ENCODE assay signal across 28 cellular contexts in genomic region chr7:39017369-39017768, GRCh38. TPM values are rescaled to one million over a fixed set of nuclear protein-coding genes. Genes with fewer than 3 reads are reported as not detected.
"Had no signal": no experiment of that assay in that cellular context is flagged by ENCODE, and none has a peak within 500 bp of the region (broad histone marks: within the 10 kb centered on the region; RNA-seq: fewer than 3 reads in every experiment).

No MANE protein-coding gene starts in this region.

- H3K4me1 ChIP-seq: parathyroid adenoma, stomach, suprapubic skin, tibial nerve had no signal

- H3K4me1 Mint-ChIP-seq: activated naive CD8-positive, alpha-beta T cell treated with anti-CD3 and anti-CD28 coated beads, Interleukin-2, amount 10 ng/mL, durations not matched to agents 7 days and 5 days; memory B cell; nephron progenitor cell; T-cell had no signal

- H3K4me3 ChIP-seq: body of pancreas, mucosa of descending colon, stomach, suprapubic skin, tibial nerve had no signal

- H3K27me3 Mint-ChIP-seq: activated naive CD8-positive, alpha-beta T cell treated with anti-CD3 and anti-CD28 coated beads, Interleukin-2, amount 10 ng/mL, durations not matched to agents 7 days and 5 days; T-cell had no signal

- H3K27ac ChIP-seq: body of pancreas, parathyroid adenoma, stomach, suprapubic skin, tibial nerve had no signal

- H3K79me2 ChIP-seq: parathyroid adenoma had no signal

- H3K27me3 ChIP-seq: body of pancreas, stomach, suprapubic skin, tibial nerve had no signal

- DNase-seq: activated CD4-positive, alpha-beta T cell treated with anti-CD3 and anti-CD28 coated beads, Interleukin-2, amount 50 U/mL, for 4 hours; activated effector memory CD4-positive, alpha-beta T cell treated with Interleukin-2 at 50 U/mL for 16 hours; activated naive CD4-positive, alpha-beta T cell treated with anti-CD3 and anti-CD28 coated beads for 36 hours; activated naive CD8-positive, alpha-beta T cell treated with anti-CD3 and anti-CD28 coated beads, Interleukin-2, amount 10 ng/mL, durations not matched to agents 7 days and 5 days; activated T-cell treated with anti-CD3 and anti-CD28 coated beads, Interleukin-2, amount 50 U/mL, for 72 hours; amniotic stem cell; effector memory CD4-positive, alpha-beta T cell; foreskin melanocyte; glutamatergic neuron; hypothalamus; left cardiac atrium; nephron progenitor cell; nucleus accumbens; stimulated activated CD4-positive, alpha-beta T cell treated with anti-CD3 and anti-CD28 coated beads, Interleukin-12 subunit alpha, Interleukin-12 subunit beta, amount 100 ng/mL, for 4 hours; stimulated activated CD4-positive, alpha-beta T cell treated with anti-CD3 and anti-CD28 coated beads, Interleukin-4, amount 100 ng/mL, for 4 hours; T-cell had no signal

- H3K4me3 Mint-ChIP-seq: activated naive CD4-positive, alpha-beta T cell treated with anti-CD3 and anti-CD28 coated beads for 36 hours; activated naive CD8-positive, alpha-beta T cell treated with anti-CD3 and anti-CD28 coated beads, Interleukin-2, amount 10 ng/mL, durations not matched to agents 7 days and 5 days; activated T-cell treated with anti-CD3 and anti-CD28 coated beads, Interleukin-2, amount 50 U/mL, for 72 hours; memory B cell; nephron progenitor cell; T-cell; T-helper 2 cell treated with Interferon-gamma antibody and Interleukin-4, amounts not matched to agents 5 μg/mL and 100 μg/mL, for 36 hours had no signal

- H3K9me3 ChIP-seq: body of pancreas, mucosa of descending colon, suprapubic skin had no signal

- H3K9ac ChIP-seq: parathyroid adenoma had no signal

- H3K27ac Mint-ChIP-seq: activated naive CD4-positive, alpha-beta T cell treated with anti-CD3 and anti-CD28 coated beads for 36 hours; activated naive CD8-positive, alpha-beta T cell treated with anti-CD3 and anti-CD28 coated beads, Interleukin-2, amount 10 ng/mL, durations not matched to agents 7 days and 5 days; activated T-cell treated with anti-CD3 and anti-CD28 coated beads, Interleukin-2, amount 50 U/mL, for 72 hours; memory B cell; nephron progenitor cell; T-cell; T-helper 2 cell treated with Interferon-gamma antibody and Interleukin-4, amounts not matched to agents 5 μg/mL and 100 μg/mL, for 36 hours had no signal

- H2AFZ ChIP-seq: parathyroid adenoma had no signal

- H3K36me3 ChIP-seq: stomach, suprapubic skin, tibial nerve had no signal

- H3K9me3 Mint-ChIP-seq: activated naive CD4-positive, alpha-beta T cell treated with anti-CD3 and anti-CD28 coated beads for 36 hours; activated naive CD8-positive, alpha-beta T cell treated with anti-CD3 and anti-CD28 coated beads, Interleukin-2, amount 10 ng/mL, durations not matched to agents 7 days and 5 days; activated T-cell treated with anti-CD3 and anti-CD28 coated beads, Interleukin-2, amount 50 U/mL, for 72 hours; memory B cell; T-cell had no signal

- H3K36me3 Mint-ChIP-seq: activated naive CD8-positive, alpha-beta T cell treated with anti-CD3 and anti-CD28 coated beads, Interleukin-2, amount 10 ng/mL, durations not matched to agents 7 days and 5 days; memory B cell; T-cell had no signal

RNA-seq across cellular contexts. Expression of gene POU6F2, which starts 39.7 kb away (rescaled TPM):
- total RNA-seq: activated naive CD4-positive, alpha-beta T cell treated with anti-CD3 and anti-CD28 coated beads for 36 hours; dermis microvascular lymphatic vessel endothelial cell; pulmonary artery endothelial cell; skeletal muscle tissue; suprapubic skin; T-cell had no signal
- polyA plus RNA-seq: endothelial cell of umbilical vein, stomach had no signal
